In genomic region chr1:197911172-197911856, GRCh38 we compare ENCODE assay signal across 8 cellular contexts. TPM values are rescaled to one million over a fixed set of nuclear protein-coding genes. Genes with fewer than 3 reads are reported as not detected.
DNase-seq lines count a peak whose midpoint lies in the region; ATAC-seq, FAIRE-seq and TF ChIP-seq lines count a peak whose summit lies in the region.

No MANE protein-coding gene starts in this region.

- TF ChIP-seq CTCF in Panc1 (IDR thresholded peaks at IDR 0.05) (no peak), esophagus muscularis mucosa (IDR thresholded peaks at IDR 0.05) (no peak)

- H3K27me3 ChIP-seq in Panc1 (ENCODE audit: control insufficient read depth, insufficient read depth, low read length), result peaks cover 51% of the 10 kb centered on the region
- H3K27me3 ChIP-seq in esophagus muscularis mucosa, result peaks cover 0 to 100% (median 90%) of the 10 kb centered on the region in 4 donors

- peaks cover 93% of the 10 kb centered on the region for H3K27me3 Mint-ChIP-seq in activated naive CD4-positive, alpha-beta T cell treated with anti-CD3 and anti-CD28 coated beads for 36 hours (ENCODE audit: low read depth)
- H3K27me3 Mint-ChIP-seq in stimulated activated naive CD8-positive, alpha-beta T cell treated with anti-CD3 and anti-CD28 coated beads, Interleukin-15, amount 100 ng/mL, for 72 hours, result peaks cover 95% of the 10 kb centered on the region

- peaks cover 7% of the 10 kb centered on the region for H3K4me1 ChIP-seq in Panc1 (ENCODE audit: control insufficient read depth, insufficient read depth, low read length)
- peaks cover 43 to 67% (median 52%) of the 10 kb centered on the region in 4 donors for H3K4me1 ChIP-seq in esophagus muscularis mucosa

- CTCF ChIA-PET in activated naive CD4-positive, alpha-beta T cell treated with anti-CD3 and anti-CD28 coated beads for 36 hours (lab: Charles Lee), result interaction anchor here (0.5 to 1.8 kb wide), 4 partner anchors 43 to 385 kb away, joined by 3 to 4 read pairs (median 4); no protein-coding TSS in a partner anchor
- CTCF ChIA-PET in Panc1 (lab: Charles Lee), result no interaction called here

- H3K4me3 Mint-ChIP-seq in activated naive CD4-positive, alpha-beta T cell treated with anti-CD3 and anti-CD28 coated beads for 36 hours, result peak overlapping the region; percentile 79
- H3K4me3 Mint-ChIP-seq in stimulated activated naive CD8-positive, alpha-beta T cell treated with anti-CD3 and anti-CD28 coated beads, Interleukin-15, amount 100 ng/mL, for 72 hours, result peak overlapping the region; percentile 93 to 97

- H3K36me3 ChIP-seq in Panc1 (ENCODE audit: control insufficient read depth, insufficient read depth, low read length), result no peaks in the 10 kb centered on the region
- H3K36me3 ChIP-seq in esophagus muscularis mucosa, result no peaks in the 10 kb centered on the region

- peak; percentile 20; the same call in 1 of the 2 replicates for ATAC-seq in Panc1
- ATAC-seq in stimulated activated naive CD8-positive, alpha-beta T cell treated with anti-CD3 and anti-CD28 coated beads, Interleukin-15, amount 100 ng/mL, for 72 hours, result peak; percentile 16

- no peaks in the 10 kb centered on the region for H3K9me3 ChIP-seq in Panc1 (ENCODE audit: control insufficient read depth, insufficient read depth, low read depth, low read length)
- no peaks in the 10 kb centered on the region for H3K9me3 ChIP-seq in esophagus muscularis mucosa

- intact Hi-C loops in activated naive CD4-positive, alpha-beta T cell treated with anti-CD3 and anti-CD28 coated beads for 36 hours (cut with micrococcal nuclease), result loop anchor here (2.0 kb wide), 1 partner anchor 347 kb away; no protein-coding TSS in a partner anchor
- intact Hi-C loops in Panc1 (cut with micrococcal nuclease; ENCODE audit: unreplicated experiment) (no loop called here), esophagus muscularis mucosa (cut with DNase I) (no loop called here)

- peak overlapping the region; percentile 24 to 47 for H3K4me3 ChIP-seq in Panc1 (ENCODE audit: low read depth in 2 of 2, low read length in 2 of 2)
- H3K4me3 ChIP-seq in esophagus muscularis mucosa, result peak overlapping the region in 3 of 4 donors; percentile 20 to 35 (median 28)

- WGBS in esophagus muscularis mucosa, result 2% methylated on average over 41 of the region's 43 CpGs

- TF ChIP-seq EP300 in esophagus muscularis mucosa (IDR thresholded peaks at IDR 0.05), result no peak

- no peak for TF ChIP-seq POLR2A in esophagus muscularis mucosa (IDR thresholded peaks at IDR 0.05; ENCODE audit: low read depth)
- TF ChIP-seq POLR2A in H54 (IDR thresholded peaks at IDR 0.05; ENCODE audit: low read depth, low read length), result no peak

- POLR2A ChIA-PET in Panc1 (lab: Charles Lee), result interaction anchor here (0.6 kb wide), 1 partner anchor 120 kb away, joined by 3 read pairs; no protein-coding TSS in a partner anchor

- no peak for FAIRE-seq in H54 (lab: Jason Lieb, UNC)

- no TSS peak for BruUV-seq in Panc1 (replicated peaks; lab: Mats Ljungman, UMichigan)

- H3K4me1 Mint-ChIP-seq in activated naive CD4-positive, alpha-beta T cell treated with anti-CD3 and anti-CD28 coated beads for 36 hours (ENCODE audit: low read depth), result peaks cover 61% of the 10 kb centered on the region
- peaks cover 80% of the 10 kb centered on the region for H3K4me1 Mint-ChIP-seq in stimulated activated naive CD8-positive, alpha-beta T cell treated with anti-CD3 and anti-CD28 coated beads, Interleukin-15, amount 100 ng/mL, for 72 hours

- in situ Hi-C loops in Panc1 (cut with HindIII; ENCODE audit: low pct_unique_long_range_greater_than_20kb, low sequenced_read_pairs), result no loop called here

- H3K27ac Mint-ChIP-seq in activated naive CD4-positive, alpha-beta T cell treated with anti-CD3 and anti-CD28 coated beads for 36 hours, result no peak overlapping the region
- peak overlapping the region in 1 of 2 donors; percentile 22 for H3K27ac Mint-ChIP-seq in stimulated activated naive CD8-positive, alpha-beta T cell treated with anti-CD3 and anti-CD28 coated beads, Interleukin-15, amount 100 ng/mL, for 72 hours

- no peaks in the 10 kb centered on the region for H3K9me3 Mint-ChIP-seq in activated naive CD4-positive, alpha-beta T cell treated with anti-CD3 and anti-CD28 coated beads for 36 hours
- H3K9me3 Mint-ChIP-seq in stimulated activated naive CD8-positive, alpha-beta T cell treated with anti-CD3 and anti-CD28 coated beads, Interleukin-15, amount 100 ng/mL, for 72 hours, result no peaks in the 10 kb centered on the region

- no peak overlapping the region for H3K27ac ChIP-seq in Panc1 (ENCODE audit: low read length)
- H3K27ac ChIP-seq in esophagus muscularis mucosa (replicated peaks in 1 of 4), result no peak overlapping the region

- H3K36me3 Mint-ChIP-seq in activated naive CD4-positive, alpha-beta T cell treated with anti-CD3 and anti-CD28 coated beads for 36 hours (ENCODE audit: low read depth), result no peaks in the 10 kb centered on the region

- no peak for DNase-seq in activated naive CD4-positive, alpha-beta T cell treated with anti-CD3 and anti-CD28 coated beads for 36 hours
- DNase-seq in activated naive CD4-positive, alpha-beta T cell treated with anti-CD3 and anti-CD28 coated beads, Interleukin-2, amount 50 U/mL, for 16 hours, result no peak
- DNase-seq in Panc1 (ENCODE audit: low read depth, low spot score) (no peak), esophagus muscularis mucosa (ENCODE audit: extremely low spot score) (no peak), NOMO-1 treated with dmso at 0.1 percent for 144 hours (lab: John Stamatoyannopoulos, UW; ENCODE audit: unreplicated experiment) (no peak), kidney tubule cell (ENCODE audit: low spot score) (no peak), H54 (ENCODE audit: insufficient read length, low spot score) (no peak)
- peak; percentile 21 to 22 for DNase-seq in stimulated activated naive CD8-positive, alpha-beta T cell treated with anti-CD3 and anti-CD28 coated beads, Interleukin-15, amount 100 ng/mL, for 72 hours

RNA-seq across cellular contexts. Expression of gene LHX9, which starts 5.9 kb away (rescaled TPM):
- total RNA-seq in activated naive CD4-positive, alpha-beta T cell treated with anti-CD3 and anti-CD28 coated beads for 36 hours, result not detected
- total RNA-seq in Panc1 (2021; ENCODE audit: unreplicated experiment) (not detected), esophagus muscularis mucosa (not detected)
- not detected for polyA plus RNA-seq in Panc1 (2012; ENCODE audit: insufficient read length)

RNA-seq across cellular contexts. Expression of gene C1orf53, which starts 8.9 kb away (rescaled TPM):
- under 1 TPM in 1 of 2 experiments, not detected in 1; 0.52 TPM for total RNA-seq in activated naive CD4-positive, alpha-beta T cell treated with anti-CD3 and anti-CD28 coated beads for 36 hours
- total RNA-seq in Panc1 (2021; ENCODE audit: unreplicated experiment), result 7.2 TPM
- polyA plus RNA-seq in Panc1 (2012; ENCODE audit: insufficient read length), result 5.8 TPM
- total RNA-seq in esophagus muscularis mucosa, result 1 to 10 TPM in 1 of 4 donors, under 1 TPM in 1, not detected in 2; 0.83 to 5.4 TPM

Comparison
In these comparisons a context has a peak if more than half of its experiments do, and no peak if none do; other contexts are left out.
1. DNase-seq: peak in stimulated activated naive CD8-positive, alpha-beta T cell treated with anti-CD3 and anti-CD28 coated beads, Interleukin-15, amount 100 ng/mL, for 72 hours (2 of 2); none in activated naive CD4-positive, alpha-beta T cell treated with anti-CD3 and anti-CD28 coated beads for 36 hours (single experiment), activated naive CD4-positive, alpha-beta T cell treated with anti-CD3 and anti-CD28 coated beads, Interleukin-2, amount 50 U/mL, for 16 hours (single experiment), Panc1 (single experiment), esophagus muscularis mucosa (single experiment), NOMO-1 treated with dmso at 0.1 percent for 144 hours (single experiment), kidney tubule cell (single experiment) and H54 (single experiment).